ENCODE assay signal across 26 cellular contexts in the genomic region with DNA sequence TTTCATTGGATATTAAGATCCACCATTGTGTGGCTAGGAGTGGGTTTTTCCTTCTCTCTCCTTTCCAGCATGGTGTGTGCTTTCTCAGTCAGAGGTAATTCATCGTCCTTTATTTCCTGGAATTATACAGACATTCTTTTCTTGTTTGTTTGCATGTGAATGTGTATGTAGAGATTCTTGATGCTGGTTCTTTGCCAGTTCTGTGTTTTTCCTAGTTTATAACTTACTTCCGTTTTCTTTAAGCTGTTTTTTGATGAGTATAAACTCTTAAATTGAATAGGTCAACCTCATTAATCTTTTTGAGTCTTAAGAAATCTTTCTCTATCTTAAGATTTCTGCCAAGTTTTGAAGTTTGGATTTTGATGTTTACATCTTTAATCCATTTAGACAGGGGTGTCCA.
"Had no signal": no experiment of that assay in that cellular context is flagged by ENCODE, and none has a peak within 500 bp of the region (broad histone marks: within the 10 kb centered on the region; RNA-seq: fewer than 3 reads in every experiment).

No MANE protein-coding gene starts in this region.

- H3K27me3 Mint-ChIP-seq: activated CD4-positive, alpha-beta T cell treated with anti-CD3 and anti-CD28 coated beads, Interleukin-2, amount 10 ng/mL, durations not matched to agents 24 days and 14 days; activated CD8-positive, alpha-beta T cell treated with anti-CD3 and anti-CD28 coated beads for 36 hours; activated naive CD8-positive, alpha-beta T cell treated with anti-CD3 and anti-CD28 coated beads, Interleukin-2, amount 50 U/mL, for 24 hours; activated T-cell treated with anti-CD3 and anti-CD28 coated beads, Interleukin-2, amount 50 U/mL, for 24 hours; naive B cell; T-cell had no signal

- H3K27ac ChIP-seq: tibial artery had no signal

- H3K27me3 ChIP-seq: ascending aorta, esophagus muscularis mucosa, tibial artery had no signal

- H3K4me3 ChIP-seq: ascending aorta, esophagus muscularis mucosa, mucosa of descending colon, tibial artery had no signal

- ATAC-seq: activated CD8-positive, alpha-beta T cell treated with anti-CD3 and anti-CD28 coated beads for 36 hours; activated naive CD8-positive, alpha-beta T cell treated with anti-CD3 and anti-CD28 coated beads, Interleukin-2, amount 50 U/mL, for 24 hours; left ventricle myocardium superior; SK-N-SH treated with all-trans-retinoic acid at 6 μM for 48 hours; T-cell had no signal

- H3K27ac Mint-ChIP-seq: activated CD4-positive, alpha-beta T cell treated with anti-CD3 and anti-CD28 coated beads, Interleukin-2, amount 10 ng/mL, durations not matched to agents 24 days and 14 days; activated naive CD4-positive, alpha-beta T cell treated with anti-CD3 and anti-CD28 coated beads for 36 hours; activated T-cell treated with anti-CD3 and anti-CD28 coated beads, Interleukin-2, amount 50 U/mL, for 24 hours; activated T-helper 2 cell treated with anti-CD3 and anti-CD28 coated beads, Interferon-gamma antibody, Interleukin-2, Interleukin-4, amounts not matched to agents 10 μg/mL and 5 μg/mL and 100 μg/mL, durations not matched to agents 14 hours and 24 hours and 36 hours had no signal

- H3K9me3 Mint-ChIP-seq: activated CD4-positive, alpha-beta T cell treated with anti-CD3 and anti-CD28 coated beads, Interleukin-2, amount 10 ng/mL, durations not matched to agents 24 days and 14 days; activated CD8-positive, alpha-beta T cell treated with anti-CD3 and anti-CD28 coated beads for 36 hours; activated naive CD4-positive, alpha-beta T cell treated with anti-CD3 and anti-CD28 coated beads for 36 hours; activated naive CD8-positive, alpha-beta T cell treated with anti-CD3 and anti-CD28 coated beads, Interleukin-2, amount 50 U/mL, for 24 hours; activated T-cell treated with anti-CD3 and anti-CD28 coated beads, Interleukin-2, amount 50 U/mL, for 24 hours; activated T-helper 2 cell treated with anti-CD3 and anti-CD28 coated beads, Interferon-gamma antibody, Interleukin-2, Interleukin-4, amounts not matched to agents 10 μg/mL and 5 μg/mL and 100 μg/mL, durations not matched to agents 14 hours and 24 hours and 36 hours; T-cell had no signal

- H3K4me3 Mint-ChIP-seq: activated CD4-positive, alpha-beta T cell treated with anti-CD3 and anti-CD28 coated beads, Interleukin-2, amount 10 ng/mL, durations not matched to agents 24 days and 14 days; activated CD8-positive, alpha-beta T cell treated with anti-CD3 and anti-CD28 coated beads for 36 hours; activated naive CD4-positive, alpha-beta T cell treated with anti-CD3 and anti-CD28 coated beads for 36 hours; activated naive CD8-positive, alpha-beta T cell treated with anti-CD3 and anti-CD28 coated beads, Interleukin-2, amount 50 U/mL, for 24 hours; activated T-cell treated with anti-CD3 and anti-CD28 coated beads, Interleukin-2, amount 50 U/mL, for 24 hours had no signal

- DNase-seq: activated CD4-positive, alpha-beta T cell treated with anti-CD3 and anti-CD28 coated beads, Interleukin-2, amount 10 ng/mL, durations not matched to agents 24 days and 14 days; activated CD4-positive, CD25-positive, alpha-beta regulatory T cell; activated CD8-positive, alpha-beta T cell treated with anti-CD3 and anti-CD28 coated beads for 36 hours; activated naive CD4-positive, alpha-beta T cell treated with anti-CD3 and anti-CD28 coated beads for 36 hours; activated naive CD8-positive, alpha-beta T cell treated with anti-CD3 and anti-CD28 coated beads, Interleukin-2, amount 50 U/mL, for 24 hours; activated T-cell treated with anti-CD3 and anti-CD28 coated beads, Interleukin-2, amount 50 U/mL, for 24 hours; cerebellar nuclear complex; cortex of kidney; foreskin fibroblast; glutamatergic neuron; hypothalamus; kidney; left ventricle myocardium superior; mucosa of descending colon; naive B cell; retina; stimulated activated CD4-positive, alpha-beta T cell treated with anti-CD3 and anti-CD28 coated beads, Interleukin-12 subunit alpha, Interleukin-12 subunit beta, amount 100 ng/mL, for 4 hours; stimulated activated CD4-positive, alpha-beta T cell treated with anti-CD3 and anti-CD28 coated beads, Interleukin-1b, Interleukin-23, amount 100 ng/mL, for 48 hours; stimulated activated CD8-positive, alpha-beta memory T cell treated with anti-CD3 and anti-CD28 coated beads, Interleukin-4, amount 100 ng/mL, for 48 hours; stimulated activated naive CD4-positive, alpha-beta T cell treated with Interleukin-2 at 50 U/mL for 16 hours; T-cell; tibial artery had no signal

- H3K9me3 ChIP-seq: ascending aorta, esophagus muscularis mucosa, tibial artery had no signal
